8 cellular contexts compared by ENCODE assay signal in the genomic region with DNA sequence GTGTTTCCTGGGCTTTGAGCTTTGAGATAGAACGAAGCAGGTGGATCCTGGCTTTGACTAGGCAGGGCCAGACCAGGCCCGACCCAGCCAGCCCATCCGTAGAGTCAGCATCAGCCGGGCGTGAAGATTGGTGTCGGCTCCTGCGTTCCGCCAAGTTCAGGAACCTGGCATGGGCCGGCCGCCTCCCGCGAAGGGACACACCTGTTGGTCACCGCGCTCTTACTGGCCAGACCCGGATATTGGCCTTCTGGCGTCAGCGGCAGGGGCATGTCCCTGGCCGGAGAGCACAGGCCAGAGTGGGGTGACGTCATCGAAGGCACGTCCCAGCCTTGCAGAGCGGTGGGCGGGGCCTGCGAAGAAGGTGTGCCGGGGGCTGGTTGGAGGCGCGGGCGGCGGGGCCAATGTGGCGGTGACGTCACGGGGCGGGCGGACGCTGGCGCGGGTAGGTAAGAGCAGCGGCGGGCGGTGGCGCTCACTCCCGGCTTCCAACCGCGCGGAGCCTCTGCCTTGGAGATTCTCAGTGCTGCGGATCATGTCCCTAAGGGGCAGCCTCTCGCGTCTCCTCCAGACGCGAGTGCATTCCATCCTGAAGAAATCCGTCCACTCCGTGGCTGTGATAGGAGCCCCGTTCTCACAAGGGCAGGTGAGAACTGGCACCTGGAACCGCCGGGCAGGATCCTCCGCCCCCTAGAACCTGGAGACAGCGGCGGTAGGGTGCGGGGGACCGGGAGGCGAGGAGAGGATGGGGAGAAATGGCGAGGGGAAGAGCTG. TPM values are rescaled to one million over a fixed set of nuclear protein-coding genes. Genes with fewer than 3 reads are reported as not detected.
DNase-seq lines count a peak whose midpoint lies in the region; ATAC-seq, FAIRE-seq and TF ChIP-seq lines count a peak whose summit lies in the region.

Gene ARG2, plus strand, starts transcription at position 475 of the 771 bp plus-strand sequence. Its CDS starts 58 bp downstream, at position 533.

- H3K27me3 ChIP-seq in OCI-LY1 (ENCODE audit: insufficient read depth, low read length) = no peaks in the 10 kb centered on the region; the same call in 1 of the 2 replicates

- FAIRE-seq in D721Med (lab: Jason Lieb, UNC) = no peak

- H3K27ac ChIP-seq in OCI-LY1 (ENCODE audit: low read depth, low read length, poor library complexity, severe bottlenecking) (no peak within 1 kb of the TSS), epithelial cell of prostate (peak within 1 kb of the TSS; percentile 52)

- H3F3A ChIP-seq in OCI-LY1 (ENCODE audit: insufficient read depth, low read length) = no peaks in the 10 kb centered on the region

- H3K4me2 ChIP-seq in OCI-LY1 (ENCODE audit: low read length) = peak within 1 kb of the TSS; percentile 85

- DNase-seq in D721Med (ENCODE audit: insufficient read length, low spot score) = peak; percentile 60
- DNase-seq in HuH-7 (ENCODE audit: low spot score) = peak; percentile 89
- DNase-seq in activated T-cell treated with anti-CD3 and anti-CD28 coated beads for 4 hours = peak; percentile 96
- peak; percentile 75 for DNase-seq in epithelial cell of prostate (ENCODE audit: low read depth, low spot score)
- peak; percentile 99 to 100 (median 100) for DNase-seq in mucosa of descending colon
- DNase-seq in stimulated activated CD8-positive, alpha-beta memory T cell treated with anti-CD3 and anti-CD28 coated beads, Interleukin-4, amount 100 ng/mL, for 24 hours (ENCODE audit: low read depth) = peak; percentile 97

- H3K9ac ChIP-seq in OCI-LY1 (ENCODE audit: low read length) = peak within 1 kb of the TSS; percentile 58

- H3K4me1 ChIP-seq in OCI-LY1 (ENCODE audit: insufficient read depth, low read length, severe bottlenecking) = peaks cover 26% of the 10 kb centered on the region
- H3K4me1 ChIP-seq in mucosa of descending colon (ENCODE audit: low read depth) = peaks cover 4% of the 10 kb centered on the region

- H4K20me1 ChIP-seq in OCI-LY1 (ENCODE audit: insufficient read depth, low read length) = no peaks in the 10 kb centered on the region

- no peaks in the 10 kb centered on the region for H3K9me2 ChIP-seq in OCI-LY1 (ENCODE audit: low read depth, low read length)

- peak; percentile 86 for ATAC-seq in GM21526 (IDR thresholded peaks at IDR 0.05; ENCODE audit: low FRiP score, unreplicated experiment)
- peak; percentile 98 for ATAC-seq in mucosa of descending colon

- H3K36me3 ChIP-seq in OCI-LY1 (ENCODE audit: insufficient read depth, low read length) = no peaks in the 10 kb centered on the region
- H3K36me3 ChIP-seq in mucosa of descending colon (ENCODE audit: low read depth) = no peaks in the 10 kb centered on the region

- H2AFZ ChIP-seq in OCI-LY1 (ENCODE audit: low read length) = peak within 1 kb of the TSS; percentile 80; the same call in 1 of the 2 replicates

- H3K9me3 ChIP-seq in OCI-LY1 (ENCODE audit: low read length) (no peaks in the 10 kb centered on the region), mucosa of descending colon (no peaks in the 10 kb centered on the region)

- H3K79me2 ChIP-seq in OCI-LY1 (ENCODE audit: insufficient read depth, low read length) = no peaks in the 10 kb centered on the region

- intact Hi-C loops in mucosa of descending colon (cut with DNase I, micrococcal nuclease) = loop anchor here (1.0 to 5.0 kb wide), 2 partner anchors 48 to 85 kb away; no protein-coding TSS in a partner anchor

- no peak for TF ChIP-seq CTCF in D721Med (IDR thresholded peaks at IDR 0.05; ENCODE audit: insufficient read depth, missing control alignments)
- TF ChIP-seq CTCF in OCI-LY1 (IDR thresholded peaks at IDR 0.05; ENCODE audit: low read length) = peak; percentile 23; the same call in 1 of the 2 replicates
- no peak for TF ChIP-seq CTCF in mucosa of descending colon (IDR thresholded peaks at IDR 0.05)

- peak within 1 kb of the TSS; percentile 71 for H3K4me3 ChIP-seq in OCI-LY1 (ENCODE audit: low read depth, low read length, poor library complexity, severe bottlenecking)
- no peak within 1 kb of the TSS for H3K4me3 ChIP-seq in mucosa of descending colon

RNA-seq across cellular contexts. Expression of gene ARG2, which starts in this region (rescaled TPM):
- 1 to 10 TPM in 2 of 3 donors, under 1 TPM in 1; 0.84 to 5.0 (median 4.4) TPM for total RNA-seq in mucosa of descending colon
